In genomic region chr11:47991266-47991830, GRCh38 we compare ENCODE assay signal across 8 cellular contexts.
DNase-seq lines count a peak whose midpoint lies in the region; ATAC-seq and TF ChIP-seq lines count a peak whose summit lies in the region.

No MANE protein-coding gene starts in this region.

- DNase-seq in T-helper 1 cell, result no peak
- peak; percentile 84 for DNase-seq in NCI-H526 treated with DMSO at 0.1 percent for 48 hours (lab: John Stamatoyannopoulos, UW)
- DNase-seq in coronary artery (ENCODE audit: low spot score), result no peak
- no peak for DNase-seq in nephron progenitor cell
- DNase-seq in cortex of kidney (lab: John Stamatoyannopoulos, UW), result no peak
- DNase-seq in stimulated activated CD8-positive, alpha-beta memory T cell treated with anti-CD3 and anti-CD28 coated beads, Interleukin-4, amount 100 ng/mL, for 48 hours, result no peak

- H3K27me3 Mint-ChIP-seq in T-helper 1 cell treated with Interleukin-12 subunit alpha and Interleukin-12 subunit beta and Interleukin-4 antibody, amounts not matched to agents 30 μg/mL and 1 μg/mL, for 36 hours (ENCODE audit: low read depth), result no peaks in the 10 kb centered on the region
- no peaks in the 10 kb centered on the region for H3K27me3 Mint-ChIP-seq in nephron progenitor cell (ENCODE audit: low read depth, poor library complexity)

- H3K4me1 Mint-ChIP-seq in T-helper 1 cell treated with Interleukin-12 subunit alpha and Interleukin-12 subunit beta and Interleukin-4 antibody, amounts not matched to agents 30 μg/mL and 1 μg/mL, for 36 hours (ENCODE audit: low read depth), result peaks cover 38% of the 10 kb centered on the region
- peaks cover 37% of the 10 kb centered on the region for H3K4me1 Mint-ChIP-seq in nephron progenitor cell

- H3K27ac Mint-ChIP-seq in T-helper 1 cell treated with Interleukin-12 subunit alpha and Interleukin-12 subunit beta and Interleukin-4 antibody, amounts not matched to agents 30 μg/mL and 1 μg/mL, for 36 hours, result peak overlapping the region; percentile 82
- peak overlapping the region; percentile 78 for H3K27ac Mint-ChIP-seq in nephron progenitor cell

- TF ChIP-seq CTCF in coronary artery (IDR thresholded peaks at IDR 0.05) (no peak), nephron progenitor cell (IDR thresholded peaks at IDR 0.05) (no peak)

- no peak overlapping the region for H3K27ac ChIP-seq in coronary artery

- no peaks in the 10 kb centered on the region for H3K9me3 Mint-ChIP-seq in T-helper 1 cell treated with Interleukin-12 subunit alpha and Interleukin-12 subunit beta and Interleukin-4 antibody, amounts not matched to agents 30 μg/mL and 1 μg/mL, for 36 hours
- no peaks in the 10 kb centered on the region for H3K9me3 Mint-ChIP-seq in nephron progenitor cell

- peaks cover 12% of the 10 kb centered on the region for H3K36me3 Mint-ChIP-seq in T-helper 1 cell treated with Interleukin-12 subunit alpha and Interleukin-12 subunit beta and Interleukin-4 antibody, amounts not matched to agents 30 μg/mL and 1 μg/mL, for 36 hours (ENCODE audit: low read depth)
- H3K36me3 Mint-ChIP-seq in nephron progenitor cell (ENCODE audit: low read depth), result no peaks in the 10 kb centered on the region

- ATAC-seq in GM21423 (IDR thresholded peaks at IDR 0.05; ENCODE audit: unreplicated experiment), result no peak

- H3K4me3 ChIP-seq in coronary artery, result peak overlapping the region; percentile 36

- H3K4me3 Mint-ChIP-seq in T-helper 1 cell treated with Interleukin-12 subunit alpha and Interleukin-12 subunit beta and Interleukin-4 antibody, amounts not matched to agents 30 μg/mL and 1 μg/mL, for 36 hours, result peak overlapping the region; percentile 52
- H3K4me3 Mint-ChIP-seq in nephron progenitor cell, result no peak overlapping the region
